Comparison of ENCODE assay signal across 1 cellular context in genomic region chr1:212525479-212526110, GRCh38.
A peak's percentile ranks its signal among the peaks of the same experiment; 100 is the strongest.
TF ChIP-seq lines count a peak whose summit lies in the region.

No MANE protein-coding gene starts in this region.

TF ChIP-seq in K562, 482 proteins besides CTCF, POLR2A, EP300 and RAD21 (continued from another document):
- TF ChIP-seq ATF3 (IDR thresholded peaks at IDR 0.05) (peak; percentile 70), ATF3 (CRISPR knock-in tag; conservative IDR thresholded peaks at IDR 0.05) (no peak), JUND (IDR thresholded peaks at IDR 0.05; ENCODE audit: borderline replicate concordance, low read depth, low read length) (peak; percentile 65; the same call in 1 of the 2 replicates), JUND (tag; IDR thresholded peaks at IDR 0.05; ENCODE audit: borderline replicate concordance, low read depth, low read length) (no peak; the same call in 2 of the 3 replicates)
